ENCODE assay signal across 8 cellular contexts in genomic region chrX:40468033-40468979, GRCh38.
DNase-seq lines count a peak whose midpoint lies in the region; ATAC-seq, FAIRE-seq and TF ChIP-seq lines count a peak whose summit lies in the region.

No MANE protein-coding gene starts in this region.

- H3K4me3 ChIP-seq in cardiac muscle cell = no peak overlapping the region

- H3K27me3 ChIP-seq in cardiac muscle cell = no peaks in the 10 kb centered on the region

- no peaks in the 10 kb centered on the region for H3K36me3 ChIP-seq in cardiac muscle cell

- DNase-seq in C1 segment of cervical spinal cord (lab: John Stamatoyannopoulos, UW) (peak in 12 of 14 donors; percentile 17 to 75 (median 54)), HTR-8/SVneo (ENCODE audit: insufficient read length, low spot score) (peak; percentile 26), NOMO-1 treated with dmso at 0.1 percent for 144 hours (lab: John Stamatoyannopoulos, UW; ENCODE audit: unreplicated experiment) (peak; percentile 67), cardiac muscle cell (ENCODE audit: low read depth in 1 of 2, low spot score in 1 of 2) (peak; percentile 81 to 85), renal cortical epithelial cell (ENCODE audit: low read depth) (peak; percentile 64)
- peak; percentile 40 for DNase-seq in activated naive CD8-positive, alpha-beta T cell treated with anti-CD3 and anti-CD28 coated beads for 36 hours

- no peaks in the 10 kb centered on the region for H3K36me3 Mint-ChIP-seq in activated naive CD8-positive, alpha-beta T cell treated with anti-CD3 and anti-CD28 coated beads for 36 hours

- FAIRE-seq in HTR-8/SVneo (lab: Jason Lieb, UNC) = no peak

- peak overlapping the region; percentile 52 for H3K27ac Mint-ChIP-seq in activated naive CD8-positive, alpha-beta T cell treated with anti-CD3 and anti-CD28 coated beads for 36 hours

- no peaks in the 10 kb centered on the region for H3K9me3 Mint-ChIP-seq in activated naive CD8-positive, alpha-beta T cell treated with anti-CD3 and anti-CD28 coated beads for 36 hours

- peak; percentile 44 for TF ChIP-seq CTCF in cardiac muscle cell (IDR thresholded peaks at IDR 0.05; ENCODE audit: low read depth, low read length)

- H3K27ac ChIP-seq in cardiac muscle cell = peak overlapping the region; percentile 65

- no peaks in the 10 kb centered on the region for H3K9me3 ChIP-seq in cardiac muscle cell (ENCODE audit: low read depth)

- peaks cover 28% of the 10 kb centered on the region for H3K4me1 Mint-ChIP-seq in activated naive CD8-positive, alpha-beta T cell treated with anti-CD3 and anti-CD28 coated beads for 36 hours

- H3K4me1 ChIP-seq in cardiac muscle cell (ENCODE audit: low read depth) = peaks cover 12% of the 10 kb centered on the region

- H3K4me3 Mint-ChIP-seq in activated naive CD8-positive, alpha-beta T cell treated with anti-CD3 and anti-CD28 coated beads for 36 hours = no peak overlapping the region

- ATAC-seq in GM18861 (IDR thresholded peaks at IDR 0.05; ENCODE audit: unreplicated experiment) = peak; percentile 44
- no peak for ATAC-seq in HG02840 (IDR thresholded peaks at IDR 0.05; ENCODE audit: low FRiP score, unreplicated experiment)

- H3K27me3 Mint-ChIP-seq in activated naive CD8-positive, alpha-beta T cell treated with anti-CD3 and anti-CD28 coated beads for 36 hours = peaks cover 7% of the 10 kb centered on the region

Comparison
In these comparisons a context has a peak if more than half of its experiments do, and no peak if none do; other contexts are left out.
1. DNase-seq: peak in every context shown above with its lines; median percentile 83 in cardiac muscle cell; 67 in NOMO-1 treated with dmso at 0.1 percent for 144 hours; 64 in renal cortical epithelial cell; 54 in C1 segment of cervical spinal cord; 40 in activated naive CD8-positive, alpha-beta T cell treated with anti-CD3 and anti-CD28 coated beads for 36 hours; 26 in HTR-8/SVneo.